14 cellular contexts compared by ENCODE assay signal in the genomic region with DNA sequence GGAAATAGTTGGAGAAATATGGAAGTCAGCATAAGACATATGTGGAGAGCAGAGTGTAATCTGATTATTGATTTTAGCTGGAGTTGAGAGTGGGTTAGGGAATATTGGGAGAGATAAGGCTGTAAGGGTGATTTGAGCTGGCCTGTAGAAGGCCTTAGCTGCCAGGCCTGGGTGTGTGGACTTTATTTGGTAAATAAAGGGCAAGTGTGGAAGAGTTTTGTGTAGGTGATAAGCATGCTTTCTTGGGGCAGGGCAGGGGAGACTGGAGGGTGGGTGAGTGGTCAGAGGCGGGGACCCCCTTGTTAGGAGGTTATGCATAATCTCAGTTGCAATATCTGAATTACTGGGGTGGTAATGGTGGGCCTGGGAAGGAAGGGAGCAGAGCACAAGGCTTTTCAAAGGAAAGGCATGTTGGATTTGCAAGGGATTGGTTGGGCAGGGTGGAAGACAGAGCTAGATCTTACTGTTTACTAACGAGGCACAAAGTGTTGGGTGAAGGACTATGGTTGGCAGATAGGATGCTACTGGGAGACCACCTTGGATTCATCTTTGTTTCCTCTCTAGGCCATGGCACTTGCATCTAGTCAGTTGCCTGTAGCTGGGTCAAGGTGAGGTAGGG. TPM values are rescaled to one million over a fixed set of nuclear protein-coding genes. Genes with fewer than 3 reads are reported as not detected.
DNase-seq lines count a peak whose midpoint lies in the region; ATAC-seq and TF ChIP-seq lines count a peak whose summit lies in the region.
"Had no signal": no experiment of that assay in that cellular context is flagged by ENCODE, and none has a peak within 500 bp of the region (broad histone marks: within the 10 kb centered on the region; RNA-seq: fewer than 3 reads in every experiment).

No MANE protein-coding gene starts in this region.

- peaks cover 81% of the 10 kb centered on the region for H3K4me1 ChIP-seq in left ventricle myocardium inferior
- peaks cover 0 to 50% of the 10 kb centered on the region in 2 donors for H3K4me1 ChIP-seq in right atrium auricular region
- H3K4me1 ChIP-seq: neural progenitor cell had no signal

- intact Hi-C loops in left ventricle myocardium inferior (cut with micrococcal nuclease), result loop anchor here (5.0 kb wide), 1 partner anchor 103 kb away; no protein-coding TSS in a partner anchor

- H3K4me3 ChIP-seq in left ventricle myocardium inferior (no peak overlapping the region), right atrium auricular region (no peak overlapping the region)
- H3K4me3 ChIP-seq: left lung, neural progenitor cell had no signal

- ATAC-seq in activated T-helper 17 cell treated with anti-CD3 and anti-CD28 coated beads, Interleukin-2, amount 50 U/mL, for 72 hours (replicated peaks), result no peak
- ATAC-seq in naive B cell (ENCODE audit: low read depth in 2 of 2), result no peak
- ATAC-seq: left lung had no signal

- DNase-seq in left ventricle myocardium inferior, result no peak
- no peak for DNase-seq in right atrium auricular region (ENCODE audit: low spot score)
- no peak for DNase-seq in naive B cell
- DNase-seq in epidermal melanocyte (ENCODE audit: insufficient read length, low spot score), result no peak
- DNase-seq in Ammon's horn (ENCODE audit: low spot score), result no peak
- DNase-seq in NK-92 treated with Interleukin-12 subunit alpha and Interleukin-12 subunit beta, amount 100 ng/mL, for 24 hours (lab: John Stamatoyannopoulos, UW), result no peak
- DNase-seq: activated CD4-positive, CD25-positive, alpha-beta regulatory T cell treated with anti-CD3 and anti-CD28 coated beads, Interleukin-2, amount 50 U/mL, for 72 hours; CD4-positive, CD25-positive, alpha-beta regulatory T cell; left lung; NCI-H1048; stimulated activated CD4-positive, alpha-beta T cell treated with anti-CD3 and anti-CD28 coated beads, Interleukin-4, amount 100 ng/mL, for 1 hour had no signal

- H3K4me3 Mint-ChIP-seq in activated T-helper 17 cell treated with anti-CD3 and anti-CD28 coated beads, Interleukin-2, amount 50 U/mL, for 72 hours, result no peak overlapping the region
- H3K4me3 Mint-ChIP-seq in naive B cell, result peak overlapping the region in 2 of 8 donors; percentile 30 to 74

- peak overlapping the region; percentile 12 for H3K27ac Mint-ChIP-seq in activated T-helper 17 cell treated with anti-CD3 and anti-CD28 coated beads, Interleukin-2, amount 50 U/mL, for 72 hours
- peak overlapping the region in 4 of 6 donors; percentile 36 to 88 (median 57) for H3K27ac Mint-ChIP-seq in naive B cell
- H3K27ac Mint-ChIP-seq: neural progenitor cell had no signal

- H3K27me3 Mint-ChIP-seq in activated T-helper 17 cell treated with anti-CD3 and anti-CD28 coated beads, Interleukin-2, amount 50 U/mL, for 72 hours, result no peaks in the 10 kb centered on the region
- H3K27me3 Mint-ChIP-seq in naive B cell, result no peaks in the 10 kb centered on the region
- H3K27me3 Mint-ChIP-seq: CD4-positive, CD25-positive, alpha-beta regulatory T cell had no signal

- H3K27me3 ChIP-seq in left ventricle myocardium inferior (ENCODE audit: low read depth), result no peaks in the 10 kb centered on the region
- H3K27me3 ChIP-seq in right atrium auricular region, result no peaks in the 10 kb centered on the region
- H3K27me3 ChIP-seq: left lung, neural progenitor cell had no signal

- H3K9me3 ChIP-seq in left ventricle myocardium inferior (replicated peaks), result no peaks in the 10 kb centered on the region
- no peaks in the 10 kb centered on the region for H3K9me3 ChIP-seq in right atrium auricular region
- H3K9me3 ChIP-seq: left lung had no signal

- peaks cover 64% of the 10 kb centered on the region for H3K36me3 ChIP-seq in left ventricle myocardium inferior
- H3K36me3 ChIP-seq in right atrium auricular region, result peaks cover 66% of the 10 kb centered on the region
- H3K36me3 ChIP-seq: neural progenitor cell had no signal

- no peaks in the 10 kb centered on the region for H3K9me3 Mint-ChIP-seq in activated T-helper 17 cell treated with anti-CD3 and anti-CD28 coated beads, Interleukin-2, amount 50 U/mL, for 72 hours
- peaks cover 0 to 2% (median 0%) of the 10 kb centered on the region in 7 donors for H3K9me3 Mint-ChIP-seq in naive B cell
- H3K9me3 Mint-ChIP-seq: CD4-positive, CD25-positive, alpha-beta regulatory T cell; neural progenitor cell had no signal

- H3K27ac ChIP-seq in left ventricle myocardium inferior (replicated peaks), result peak overlapping the region; percentile 100
- H3K27ac ChIP-seq in right atrium auricular region, result no peak overlapping the region
- H3K27ac ChIP-seq: neural progenitor cell had no signal

- TF ChIP-seq CTCF in left ventricle myocardium inferior (IDR thresholded peaks at IDR 0.05; ENCODE audit: borderline replicate concordance), result no peak
- no peak for TF ChIP-seq CTCF in right atrium auricular region (IDR thresholded peaks at IDR 0.05)

- H3K4me1 Mint-ChIP-seq in activated T-helper 17 cell treated with anti-CD3 and anti-CD28 coated beads, Interleukin-2, amount 50 U/mL, for 72 hours, result peaks cover 39% of the 10 kb centered on the region
- peaks cover 57 to 70% (median 62%) of the 10 kb centered on the region in 3 donors for H3K4me1 Mint-ChIP-seq in naive B cell

- peaks cover 99% of the 10 kb centered on the region for H3K36me3 Mint-ChIP-seq in activated T-helper 17 cell treated with anti-CD3 and anti-CD28 coated beads, Interleukin-2, amount 50 U/mL, for 72 hours (ENCODE audit: low read depth)
- peaks cover 6 to 17% of the 10 kb centered on the region in 2 donors for H3K36me3 Mint-ChIP-seq in naive B cell

RNA-seq across cellular contexts. Expression of gene KHNYN, which starts 5.5 kb away (rescaled TPM):
- total RNA-seq in left ventricle myocardium inferior, result 20.5 TPM
- total RNA-seq in right atrium auricular region, result 10 to 100 TPM; 16.3 to 23.0 TPM
- total RNA-seq in activated T-helper 17 cell treated with anti-CD3 and anti-CD28 coated beads, Interleukin-2, amount 50 U/mL, for 72 hours, result 100 to 1,000 TPM in 1 of 2 donors, 10 to 100 TPM in 1; 64.3 to 132 TPM
- 10 to 100 TPM; 22.8 to 39.8 (median 24.0) TPM for polyA plus RNA-seq in naive B cell (ENCODE audit: low read depth in 6 of 6)

RNA-seq across cellular contexts. Expression of gene CBLN3, which starts 5.8 kb away (rescaled TPM):
- total RNA-seq in left ventricle myocardium inferior (0.55 TPM), right atrium auricular region (1 to 10 TPM in 1 of 2 donors, under 1 TPM in 1; 0.48 to 1.4 TPM)
- total RNA-seq in activated T-helper 17 cell treated with anti-CD3 and anti-CD28 coated beads, Interleukin-2, amount 50 U/mL, for 72 hours, result 10 to 100 TPM; 11.1 to 14.6 TPM
- polyA plus RNA-seq in naive B cell (ENCODE audit: low read depth in 6 of 6), result 1 to 10 TPM in 5 of 6 donors, under 1 TPM in 1; 0.70 to 2.6 (median 2.1) TPM
- total RNA-seq: Daoy had no signal

RNA-seq across cellular contexts. Expression of gene SDR39U1, which starts 7.3 kb away (rescaled TPM):
- total RNA-seq in left ventricle myocardium inferior (74.8 TPM), right atrium auricular region (10 to 100 TPM; 49.2 to 55.1 TPM)
- 10 to 100 TPM; 36.6 to 45.7 TPM for total RNA-seq in activated T-helper 17 cell treated with anti-CD3 and anti-CD28 coated beads, Interleukin-2, amount 50 U/mL, for 72 hours
- polyA plus RNA-seq in naive B cell (ENCODE audit: low read depth in 6 of 6), result 100 to 1,000 TPM in 2 of 6 donors, 10 to 100 TPM in 4; 79.5 to 106 (median 87.5) TPM

RNA-seq across cellular contexts. Expression of gene NYNRIN, which starts 36.5 kb away (rescaled TPM):
- total RNA-seq in left ventricle myocardium inferior, result 8.0 TPM
- 10 to 100 TPM in 1 of 2 donors, 1 to 10 TPM in 1; 6.0 to 10.1 TPM for total RNA-seq in right atrium auricular region
- under 1 TPM in 1 of 2 donors, not detected in 1; 0.04 TPM for total RNA-seq in activated T-helper 17 cell treated with anti-CD3 and anti-CD28 coated beads, Interleukin-2, amount 50 U/mL, for 72 hours
- under 1 TPM in 2 of 6 donors, not detected in 4; 0.05 to 0.14 TPM for polyA plus RNA-seq in naive B cell (ENCODE audit: low read depth in 6 of 6)
